1 cellular context compared by ENCODE assay signal in the genomic region with DNA sequence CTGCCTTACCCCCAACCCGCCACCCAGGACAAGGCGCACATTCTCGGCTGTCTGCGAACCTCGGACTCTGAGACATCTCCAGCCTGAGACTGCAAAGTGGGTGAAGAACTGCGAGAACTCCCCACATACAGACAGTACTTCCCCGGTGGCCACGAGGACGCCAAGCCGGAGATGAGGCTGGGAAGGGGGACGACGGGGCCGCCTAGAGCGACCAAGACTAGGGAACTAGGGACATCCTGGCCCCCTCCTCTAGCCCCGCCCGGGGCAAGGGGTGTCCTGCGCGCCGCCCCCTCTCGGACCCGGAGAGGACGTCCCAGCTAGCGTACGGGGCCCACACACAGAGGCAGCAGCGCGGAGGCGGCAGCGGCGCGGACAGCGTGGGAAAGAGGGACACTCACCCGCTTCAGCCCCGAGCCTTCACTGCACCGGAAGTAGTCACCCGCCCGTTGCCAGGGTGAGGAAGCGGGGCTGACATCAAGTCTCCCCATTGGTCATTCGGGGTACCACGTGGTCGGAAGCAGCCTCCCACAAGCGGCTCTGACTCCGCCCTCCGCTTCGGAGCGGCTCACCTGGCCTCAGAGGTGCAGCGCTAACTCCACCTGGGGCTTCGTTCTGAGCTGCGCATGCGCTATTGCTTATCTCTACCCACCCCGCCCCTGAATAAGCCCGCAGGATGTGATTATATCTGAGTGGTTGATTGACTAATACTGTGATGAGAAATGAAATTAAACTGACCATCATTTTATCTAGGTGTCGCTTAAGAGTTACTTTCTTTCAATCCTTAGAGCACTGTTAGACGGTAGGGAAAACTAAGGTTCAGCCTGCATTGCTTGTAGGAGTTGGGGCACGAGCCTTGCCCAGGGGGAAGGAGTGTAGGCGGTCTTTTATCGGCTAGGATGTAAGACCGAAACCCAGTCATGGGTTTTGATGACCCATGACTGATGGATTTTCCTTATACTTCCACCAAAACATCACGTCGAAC.
TF ChIP-seq lines count a peak whose summit lies in the region.

A gene with protein sequence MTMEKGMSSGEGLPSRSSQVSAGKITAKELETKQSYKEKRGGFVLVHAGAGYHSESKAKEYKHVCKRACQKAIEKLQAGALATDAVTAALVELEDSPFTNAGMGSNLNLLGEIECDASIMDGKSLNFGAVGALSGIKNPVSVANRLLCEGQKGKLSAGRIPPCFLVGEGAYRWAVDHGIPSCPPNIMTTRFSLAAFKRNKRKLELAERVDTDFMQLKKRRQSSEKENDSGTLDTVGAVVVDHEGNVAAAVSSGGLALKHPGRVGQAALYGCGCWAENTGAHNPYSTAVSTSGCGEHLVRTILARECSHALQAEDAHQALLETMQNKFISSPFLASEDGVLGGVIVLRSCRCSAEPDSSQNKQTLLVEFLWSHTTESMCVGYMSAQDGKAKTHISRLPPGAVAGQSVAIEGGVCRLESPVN (minus strand): TSS at position 437 of the 982 bp plus-strand sequence. CDS start 8,854 bp downstream, outside the sequence.

TF ChIP-seq in WTC11, 78 proteins besides CTCF, POLR2A, EP300 and RAD21 (continued from another document and continues in another):
- no peak for TF ChIP-seq NR1H2 (CRISPR knock-in tag; IDR thresholded peaks at IDR 0.05)
- TF ChIP-seq, protein P1, sequence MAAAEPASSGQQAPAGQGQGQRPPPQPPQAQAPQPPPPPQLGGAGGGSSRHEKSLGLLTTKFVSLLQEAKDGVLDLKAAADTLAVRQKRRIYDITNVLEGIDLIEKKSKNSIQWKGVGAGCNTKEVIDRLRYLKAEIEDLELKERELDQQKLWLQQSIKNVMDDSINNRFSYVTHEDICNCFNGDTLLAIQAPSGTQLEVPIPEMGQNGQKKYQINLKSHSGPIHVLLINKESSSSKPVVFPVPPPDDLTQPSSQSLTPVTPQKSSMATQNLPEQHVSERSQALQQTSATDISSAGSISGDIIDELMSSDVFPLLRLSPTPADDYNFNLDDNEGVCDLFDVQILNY (CRISPR knock-in tag; IDR thresholded peaks at IDR 0.05) = no peak
- TF ChIP-seq GRHL2 (CRISPR knock-in tag; IDR thresholded peaks at IDR 0.05; ENCODE audit: insufficient replicate concordance, severe bottlenecking) = no peak
- no peak for TF ChIP-seq HMGA2 (CRISPR knock-in tag; IDR thresholded peaks at IDR 0.05)
- peak; percentile 59; the same call in 1 of the 2 replicates for TF ChIP-seq FOXK1 (CRISPR knock-in tag; IDR thresholded peaks at IDR 0.05)
- peak; percentile 84 for TF ChIP-seq SP1 (CRISPR knock-in tag; conservative IDR thresholded peaks at IDR 0.05)
- no peak for TF ChIP-seq NR2C2 (CRISPR knock-in tag; IDR thresholded peaks at IDR 0.05)
- TF ChIP-seq JUN (CRISPR knock-in tag; IDR thresholded peaks at IDR 0.05) = no peak
- TF ChIP-seq, protein P2, sequence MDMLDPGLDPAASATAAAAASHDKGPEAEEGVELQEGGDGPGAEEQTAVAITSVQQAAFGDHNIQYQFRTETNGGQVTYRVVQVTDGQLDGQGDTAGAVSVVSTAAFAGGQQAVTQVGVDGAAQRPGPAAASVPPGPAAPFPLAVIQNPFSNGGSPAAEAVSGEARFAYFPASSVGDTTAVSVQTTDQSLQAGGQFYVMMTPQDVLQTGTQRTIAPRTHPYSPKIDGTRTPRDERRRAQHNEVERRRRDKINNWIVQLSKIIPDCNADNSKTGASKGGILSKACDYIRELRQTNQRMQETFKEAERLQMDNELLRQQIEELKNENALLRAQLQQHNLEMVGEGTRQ (CRISPR knock-in tag; IDR thresholded peaks at IDR 0.05) = peak; percentile 97
- no peak for TF ChIP-seq PRRX2 (CRISPR knock-in tag; IDR thresholded peaks at IDR 0.05)
- TF ChIP-seq, protein P3, sequence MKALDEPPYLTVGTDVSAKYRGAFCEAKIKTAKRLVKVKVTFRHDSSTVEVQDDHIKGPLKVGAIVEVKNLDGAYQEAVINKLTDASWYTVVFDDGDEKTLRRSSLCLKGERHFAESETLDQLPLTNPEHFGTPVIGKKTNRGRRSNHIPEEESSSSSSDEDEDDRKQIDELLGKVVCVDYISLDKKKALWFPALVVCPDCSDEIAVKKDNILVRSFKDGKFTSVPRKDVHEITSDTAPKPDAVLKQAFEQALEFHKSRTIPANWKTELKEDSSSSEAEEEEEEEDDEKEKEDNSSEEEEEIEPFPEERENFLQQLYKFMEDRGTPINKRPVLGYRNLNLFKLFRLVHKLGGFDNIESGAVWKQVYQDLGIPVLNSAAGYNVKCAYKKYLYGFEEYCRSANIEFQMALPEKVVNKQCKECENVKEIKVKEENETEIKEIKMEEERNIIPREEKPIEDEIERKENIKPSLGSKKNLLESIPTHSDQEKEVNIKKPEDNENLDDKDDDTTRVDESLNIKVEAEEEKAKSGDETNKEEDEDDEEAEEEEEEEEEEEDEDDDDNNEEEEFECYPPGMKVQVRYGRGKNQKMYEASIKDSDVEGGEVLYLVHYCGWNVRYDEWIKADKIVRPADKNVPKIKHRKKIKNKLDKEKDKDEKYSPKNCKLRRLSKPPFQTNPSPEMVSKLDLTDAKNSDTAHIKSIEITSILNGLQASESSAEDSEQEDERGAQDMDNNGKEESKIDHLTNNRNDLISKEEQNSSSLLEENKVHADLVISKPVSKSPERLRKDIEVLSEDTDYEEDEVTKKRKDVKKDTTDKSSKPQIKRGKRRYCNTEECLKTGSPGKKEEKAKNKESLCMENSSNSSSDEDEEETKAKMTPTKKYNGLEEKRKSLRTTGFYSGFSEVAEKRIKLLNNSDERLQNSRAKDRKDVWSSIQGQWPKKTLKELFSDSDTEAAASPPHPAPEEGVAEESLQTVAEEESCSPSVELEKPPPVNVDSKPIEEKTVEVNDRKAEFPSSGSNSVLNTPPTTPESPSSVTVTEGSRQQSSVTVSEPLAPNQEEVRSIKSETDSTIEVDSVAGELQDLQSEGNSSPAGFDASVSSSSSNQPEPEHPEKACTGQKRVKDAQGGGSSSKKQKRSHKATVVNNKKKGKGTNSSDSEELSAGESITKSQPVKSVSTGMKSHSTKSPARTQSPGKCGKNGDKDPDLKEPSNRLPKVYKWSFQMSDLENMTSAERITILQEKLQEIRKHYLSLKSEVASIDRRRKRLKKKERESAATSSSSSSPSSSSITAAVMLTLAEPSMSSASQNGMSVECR (CRISPR knock-in tag; IDR thresholded peaks at IDR 0.05; ENCODE audit: borderline replicate concordance) = peak; percentile 78; the same call in 1 of the 2 replicates
- TF ChIP-seq, protein P4, sequence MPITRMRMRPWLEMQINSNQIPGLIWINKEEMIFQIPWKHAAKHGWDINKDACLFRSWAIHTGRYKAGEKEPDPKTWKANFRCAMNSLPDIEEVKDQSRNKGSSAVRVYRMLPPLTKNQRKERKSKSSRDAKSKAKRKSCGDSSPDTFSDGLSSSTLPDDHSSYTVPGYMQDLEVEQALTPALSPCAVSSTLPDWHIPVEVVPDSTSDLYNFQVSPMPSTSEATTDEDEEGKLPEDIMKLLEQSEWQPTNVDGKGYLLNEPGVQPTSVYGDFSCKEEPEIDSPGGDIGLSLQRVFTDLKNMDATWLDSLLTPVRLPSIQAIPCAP (CRISPR knock-in tag; IDR thresholded peaks at IDR 0.05) = no peak
- TF ChIP-seq, protein P5, sequence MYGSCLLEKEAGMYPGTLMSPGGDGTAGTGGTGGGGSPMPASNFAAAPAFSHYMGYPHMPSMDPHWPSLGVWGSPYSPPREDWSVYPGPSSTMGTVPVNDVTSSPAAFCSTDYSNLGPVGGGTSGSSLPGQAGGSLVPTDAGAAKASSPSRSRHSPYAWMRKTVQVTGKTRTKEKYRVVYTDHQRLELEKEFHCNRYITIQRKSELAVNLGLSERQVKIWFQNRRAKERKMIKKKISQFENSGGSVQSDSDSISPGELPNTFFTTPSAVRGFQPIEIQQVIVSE (CRISPR knock-in tag; IDR thresholded peaks at IDR 0.05; ENCODE audit: borderline replicate concordance) = no peak
- TF ChIP-seq, protein P6, sequence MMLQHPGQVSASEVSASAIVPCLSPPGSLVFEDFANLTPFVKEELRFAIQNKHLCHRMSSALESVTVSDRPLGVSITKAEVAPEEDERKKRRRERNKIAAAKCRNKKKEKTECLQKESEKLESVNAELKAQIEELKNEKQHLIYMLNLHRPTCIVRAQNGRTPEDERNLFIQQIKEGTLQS (CRISPR knock-in tag; conservative IDR thresholded peaks at IDR 0.05) = no peak
- TF ChIP-seq, protein P7, sequence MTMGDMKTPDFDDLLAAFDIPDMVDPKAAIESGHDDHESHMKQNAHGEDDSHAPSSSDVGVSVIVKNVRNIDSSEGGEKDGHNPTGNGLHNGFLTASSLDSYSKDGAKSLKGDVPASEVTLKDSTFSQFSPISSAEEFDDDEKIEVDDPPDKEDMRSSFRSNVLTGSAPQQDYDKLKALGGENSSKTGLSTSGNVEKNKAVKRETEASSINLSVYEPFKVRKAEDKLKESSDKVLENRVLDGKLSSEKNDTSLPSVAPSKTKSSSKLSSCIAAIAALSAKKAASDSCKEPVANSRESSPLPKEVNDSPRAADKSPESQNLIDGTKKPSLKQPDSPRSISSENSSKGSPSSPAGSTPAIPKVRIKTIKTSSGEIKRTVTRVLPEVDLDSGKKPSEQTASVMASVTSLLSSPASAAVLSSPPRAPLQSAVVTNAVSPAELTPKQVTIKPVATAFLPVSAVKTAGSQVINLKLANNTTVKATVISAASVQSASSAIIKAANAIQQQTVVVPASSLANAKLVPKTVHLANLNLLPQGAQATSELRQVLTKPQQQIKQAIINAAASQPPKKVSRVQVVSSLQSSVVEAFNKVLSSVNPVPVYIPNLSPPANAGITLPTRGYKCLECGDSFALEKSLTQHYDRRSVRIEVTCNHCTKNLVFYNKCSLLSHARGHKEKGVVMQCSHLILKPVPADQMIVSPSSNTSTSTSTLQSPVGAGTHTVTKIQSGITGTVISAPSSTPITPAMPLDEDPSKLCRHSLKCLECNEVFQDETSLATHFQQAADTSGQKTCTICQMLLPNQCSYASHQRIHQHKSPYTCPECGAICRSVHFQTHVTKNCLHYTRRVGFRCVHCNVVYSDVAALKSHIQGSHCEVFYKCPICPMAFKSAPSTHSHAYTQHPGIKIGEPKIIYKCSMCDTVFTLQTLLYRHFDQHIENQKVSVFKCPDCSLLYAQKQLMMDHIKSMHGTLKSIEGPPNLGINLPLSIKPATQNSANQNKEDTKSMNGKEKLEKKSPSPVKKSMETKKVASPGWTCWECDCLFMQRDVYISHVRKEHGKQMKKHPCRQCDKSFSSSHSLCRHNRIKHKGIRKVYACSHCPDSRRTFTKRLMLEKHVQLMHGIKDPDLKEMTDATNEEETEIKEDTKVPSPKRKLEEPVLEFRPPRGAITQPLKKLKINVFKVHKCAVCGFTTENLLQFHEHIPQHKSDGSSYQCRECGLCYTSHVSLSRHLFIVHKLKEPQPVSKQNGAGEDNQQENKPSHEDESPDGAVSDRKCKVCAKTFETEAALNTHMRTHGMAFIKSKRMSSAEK (CRISPR knock-in tag; IDR thresholded peaks at IDR 0.05; ENCODE audit: borderline replicate concordance) = no peak
- TF ChIP-seq, protein P8, sequence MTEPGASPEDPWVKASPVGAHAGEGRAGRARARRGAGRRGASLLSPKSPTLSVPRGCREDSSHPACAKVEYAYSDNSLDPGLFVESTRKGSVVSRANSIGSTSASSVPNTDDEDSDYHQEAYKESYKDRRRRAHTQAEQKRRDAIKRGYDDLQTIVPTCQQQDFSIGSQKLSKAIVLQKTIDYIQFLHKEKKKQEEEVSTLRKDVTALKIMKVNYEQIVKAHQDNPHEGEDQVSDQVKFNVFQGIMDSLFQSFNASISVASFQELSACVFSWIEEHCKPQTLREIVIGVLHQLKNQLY (CRISPR knock-in tag; IDR thresholded peaks at IDR 0.05) = no peak
- TF ChIP-seq, protein P9, sequence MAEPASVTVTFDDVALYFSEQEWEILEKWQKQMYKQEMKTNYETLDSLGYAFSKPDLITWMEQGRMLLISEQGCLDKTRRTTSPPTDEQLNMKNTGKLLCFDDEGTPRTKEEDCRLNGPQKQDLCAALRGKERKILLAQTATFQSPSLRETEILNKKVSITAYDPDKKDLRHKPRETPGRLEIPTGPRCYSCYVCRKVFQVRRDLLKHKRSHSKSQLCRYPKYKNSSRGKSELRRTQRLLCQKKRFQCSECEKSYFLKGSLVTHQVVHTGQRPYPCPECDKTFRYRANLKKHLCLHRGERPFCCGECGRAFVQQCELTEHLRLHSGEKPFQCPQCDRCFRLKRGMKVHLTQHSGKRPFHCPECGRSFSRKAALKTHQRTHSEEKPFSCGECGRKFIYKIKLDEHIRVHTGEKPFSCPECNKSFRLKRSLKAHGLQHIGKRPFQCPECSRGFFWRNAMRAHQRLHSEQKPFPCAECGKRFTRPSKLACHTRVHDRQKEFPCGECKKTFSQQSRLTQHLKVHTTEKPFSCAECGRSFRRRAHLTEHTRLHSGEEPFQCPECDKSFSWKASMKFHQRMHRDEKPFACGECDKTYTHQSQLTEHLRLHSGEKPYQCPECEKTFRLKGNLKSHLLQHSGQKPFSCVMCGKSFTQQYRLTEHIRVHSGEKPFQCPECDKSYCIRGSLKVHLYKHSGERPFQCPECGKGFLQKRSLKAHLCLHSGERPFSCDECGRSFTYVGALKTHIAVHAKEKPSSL (CRISPR knock-in tag; conservative IDR thresholded peaks at IDR 0.05) = no peak
- TF ChIP-seq MYBL2 (CRISPR knock-in tag; IDR thresholded peaks at IDR 0.05) = peak; percentile 72
- no peak for TF ChIP-seq KAT7 (CRISPR knock-in tag; IDR thresholded peaks at IDR 0.05; ENCODE audit: borderline replicate concordance)
- TF ChIP-seq ZNF416 (CRISPR knock-in tag; IDR thresholded peaks at IDR 0.05) = no peak
- no peak for TF ChIP-seq TEAD1 (CRISPR knock-in tag; IDR thresholded peaks at IDR 0.05)
- TF ChIP-seq, protein P10, sequence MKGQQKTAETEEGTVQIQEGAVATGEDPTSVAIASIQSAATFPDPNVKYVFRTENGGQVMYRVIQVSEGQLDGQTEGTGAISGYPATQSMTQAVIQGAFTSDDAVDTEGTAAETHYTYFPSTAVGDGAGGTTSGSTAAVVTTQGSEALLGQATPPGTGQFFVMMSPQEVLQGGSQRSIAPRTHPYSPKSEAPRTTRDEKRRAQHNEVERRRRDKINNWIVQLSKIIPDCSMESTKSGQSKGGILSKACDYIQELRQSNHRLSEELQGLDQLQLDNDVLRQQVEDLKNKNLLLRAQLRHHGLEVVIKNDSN (CRISPR knock-in tag; IDR thresholded peaks at IDR 0.05) = peak; percentile 96
- TF ChIP-seq ZNF671 (CRISPR knock-in tag; IDR thresholded peaks at IDR 0.05) = no peak
- TF ChIP-seq ZNF219 (CRISPR knock-in tag; IDR thresholded peaks at IDR 0.05; ENCODE audit: borderline replicate concordance) = no peak
- TF ChIP-seq NFYB (CRISPR knock-in tag; conservative IDR thresholded peaks at IDR 0.05; ENCODE audit: low read depth) = peak; percentile 68
- TF ChIP-seq, protein P11, sequence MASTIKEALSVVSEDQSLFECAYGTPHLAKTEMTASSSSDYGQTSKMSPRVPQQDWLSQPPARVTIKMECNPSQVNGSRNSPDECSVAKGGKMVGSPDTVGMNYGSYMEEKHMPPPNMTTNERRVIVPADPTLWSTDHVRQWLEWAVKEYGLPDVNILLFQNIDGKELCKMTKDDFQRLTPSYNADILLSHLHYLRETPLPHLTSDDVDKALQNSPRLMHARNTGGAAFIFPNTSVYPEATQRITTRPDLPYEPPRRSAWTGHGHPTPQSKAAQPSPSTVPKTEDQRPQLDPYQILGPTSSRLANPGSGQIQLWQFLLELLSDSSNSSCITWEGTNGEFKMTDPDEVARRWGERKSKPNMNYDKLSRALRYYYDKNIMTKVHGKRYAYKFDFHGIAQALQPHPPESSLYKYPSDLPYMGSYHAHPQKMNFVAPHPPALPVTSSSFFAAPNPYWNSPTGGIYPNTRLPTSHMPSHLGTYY (CRISPR knock-in tag; IDR thresholded peaks at IDR 0.05) = no peak
- TF ChIP-seq, protein P12, sequence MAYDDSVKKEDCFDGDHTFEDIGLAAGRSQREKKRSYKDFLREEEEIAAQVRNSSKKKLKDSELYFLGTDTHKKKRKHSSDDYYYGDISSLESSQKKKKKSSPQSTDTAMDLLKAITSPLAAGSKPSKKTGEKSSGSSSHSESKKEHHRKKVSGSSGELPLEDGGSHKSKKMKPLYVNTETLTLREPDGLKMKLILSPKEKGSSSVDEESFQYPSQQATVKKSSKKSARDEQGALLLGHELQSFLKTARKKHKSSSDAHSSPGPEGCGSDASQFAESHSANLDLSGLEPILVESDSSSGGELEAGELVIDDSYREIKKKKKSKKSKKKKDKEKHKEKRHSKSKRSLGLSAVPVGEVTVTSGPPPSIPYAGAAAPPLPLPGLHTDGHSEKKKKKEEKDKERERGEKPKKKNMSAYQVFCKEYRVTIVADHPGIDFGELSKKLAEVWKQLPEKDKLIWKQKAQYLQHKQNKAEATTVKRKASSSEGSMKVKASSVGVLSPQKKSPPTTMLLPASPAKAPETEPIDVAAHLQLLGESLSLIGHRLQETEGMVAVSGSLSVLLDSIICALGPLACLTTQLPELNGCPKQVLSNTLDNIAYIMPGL (CRISPR knock-in tag; IDR thresholded peaks at IDR 0.05) = no peak
